Comparison of ENCODE assay signal across 22 cellular contexts in the genomic region with DNA sequence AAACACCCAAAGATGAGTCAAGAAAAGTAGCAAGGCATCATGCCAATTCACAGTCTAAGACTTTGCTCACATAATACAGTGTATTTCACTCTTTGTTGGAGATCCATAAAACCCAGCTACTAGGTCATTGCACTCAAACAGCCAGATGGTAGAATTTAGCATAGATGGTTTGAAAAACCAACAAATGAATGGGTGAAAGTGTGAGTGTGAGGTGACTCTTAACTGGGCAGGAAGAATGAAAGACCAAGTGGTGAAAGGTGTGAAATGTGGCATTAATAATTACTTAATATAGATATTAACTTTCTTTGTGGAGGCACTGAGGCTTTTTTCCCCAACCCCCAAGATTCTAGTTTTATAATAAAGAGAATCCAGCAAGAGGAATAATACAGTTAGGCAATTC.
A peak's percentile ranks its signal among the peaks of the same experiment; 100 is the strongest.
DNase-seq lines count a peak whose midpoint lies in the region; ATAC-seq and TF ChIP-seq lines count a peak whose summit lies in the region.
"Had no signal": no experiment of that assay in that cellular context is flagged by ENCODE, and none has a peak within 500 bp of the region (broad histone marks: within the 10 kb centered on the region; RNA-seq: fewer than 3 reads in every experiment).

No MANE protein-coding gene starts in this region.

- peak overlapping the region; percentile 20 for H3K27ac ChIP-seq in hepatocyte
- H3K27ac ChIP-seq: GM23248, Peyer's patch had no signal

- no peaks in the 10 kb centered on the region for H3K79me2 ChIP-seq in hepatocyte

- DNase-seq in hepatocyte (ENCODE audit: low spot score) (no peak), NCI-H1930 (lab: John Stamatoyannopoulos, UW) (no peak), GM20000 (ENCODE audit: low spot score) (no peak)
- DNase-seq: ACHN, AML-193, COR-L47, EL, GM23248, MV-4-11, NCI-H1417 treated with DMSO at 0.1 percent for 48 hours, NCI-H510A treated with DMSO at 0.1 percent for 48 hours, Peyer's patch, Right ventricle myocardium superior, SK-N-SH, T-helper 1 cell, T1000 had no signal

- no peak overlapping the region for H2AFZ ChIP-seq in hepatocyte
- H2AFZ ChIP-seq: GM23248 had no signal

- H3K9me2 ChIP-seq in hepatocyte (replicated peaks; ENCODE audit: insufficient read depth): no peaks in the 10 kb centered on the region
- H3K9me2 ChIP-seq: SK-N-SH had no signal

- no peaks in the 10 kb centered on the region for H4K20me1 ChIP-seq in hepatocyte (ENCODE audit: insufficient read depth, poor library complexity, severe bottlenecking)

- H3K27me3 ChIP-seq in hepatocyte: no peaks in the 10 kb centered on the region
- H3K27me3 ChIP-seq: Peyer's patch had no signal

- no peak overlapping the region for H3K4me3 ChIP-seq in hepatocyte
- H3K4me3 ChIP-seq: GM23248, K562, Peyer's patch had no signal

- H3K36me3 ChIP-seq in hepatocyte (replicated peaks; ENCODE audit: insufficient read depth, low read depth): no peaks in the 10 kb centered on the region
- H3K36me3 ChIP-seq: Peyer's patch had no signal

- H3K9me3 ChIP-seq in hepatocyte (ENCODE audit: low read depth): no peaks in the 10 kb centered on the region
- H3K9me3 ChIP-seq: Peyer's patch, SK-N-SH had no signal

- peak overlapping the region; percentile 26 for H3K4me2 ChIP-seq in hepatocyte
- H3K4me2 ChIP-seq: SK-N-SH had no signal

- TF ChIP-seq CTCF in hepatocyte (IDR thresholded peaks at IDR 0.05; ENCODE audit: poor library complexity) (no peak), GM20000 (IDR thresholded peaks at IDR 0.05; ENCODE audit: extremely low read depth, missing control alignments) (no peak)

- peak; percentile 47 for ATAC-seq in GM18867 (IDR thresholded peaks at IDR 0.05; ENCODE audit: unreplicated experiment)
- ATAC-seq in GM19397 (IDR thresholded peaks at IDR 0.05; ENCODE audit: unreplicated experiment): peak; percentile 39
- ATAC-seq in HG02943 (IDR thresholded peaks at IDR 0.05; ENCODE audit: low read depth, unreplicated experiment): peak; percentile 49
- ATAC-seq in HG03196 (IDR thresholded peaks at IDR 0.05; ENCODE audit: unreplicated experiment): no peak
- ATAC-seq: HCT116, K562 had no signal

- H3K4me1 ChIP-seq in hepatocyte (ENCODE audit: insufficient read depth): peaks cover 10% of the 10 kb centered on the region
- H3K4me1 ChIP-seq: Peyer's patch had no signal
